35 cellular contexts compared by ENCODE assay signal in the genomic region with DNA sequence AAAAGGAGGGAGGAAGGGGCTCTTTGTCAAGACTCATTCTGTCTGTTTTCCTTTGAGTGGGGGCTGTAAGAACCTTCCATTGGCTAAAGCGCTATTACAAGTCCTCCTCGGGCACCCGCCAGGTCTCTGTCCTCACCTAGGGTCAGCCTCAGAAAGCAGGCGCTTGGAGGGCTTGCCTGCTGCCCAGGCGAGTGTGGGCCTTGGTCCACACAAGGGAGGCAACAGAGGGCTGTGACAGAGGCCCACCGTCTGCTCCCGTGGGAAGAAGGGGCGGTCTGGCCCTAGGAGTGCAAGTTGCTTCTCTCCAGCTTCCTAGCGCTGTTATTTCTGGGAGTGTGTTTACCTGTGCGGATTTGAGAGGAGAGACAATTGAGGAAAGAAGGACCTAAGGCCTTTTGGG. TPM values are rescaled to one million over a fixed set of nuclear protein-coding genes. Genes with fewer than 3 reads are reported as not detected.
"Had no signal": no experiment of that assay in that cellular context is flagged by ENCODE, and none has a peak within 500 bp of the region (broad histone marks: within the 10 kb centered on the region; RNA-seq: fewer than 3 reads in every experiment).

No MANE protein-coding gene starts in this region.

- H3K4me3 Mint-ChIP-seq: activated CD4-positive, alpha-beta memory T cell treated with anti-CD3 and anti-CD28 coated beads for 36 hours; activated CD4-positive, alpha-beta T cell treated with anti-CD3 and anti-CD28 coated beads for 36 hours; activated CD8-positive, alpha-beta memory T cell treated with anti-CD3 and anti-CD28 coated beads, Interleukin-2, amount 10 ng/mL, durations not matched to agents 7 days and 5 days; activated naive CD4-positive, alpha-beta T cell treated with anti-CD3 and anti-CD28 coated beads, Interleukin-2, amount 10 ng/mL, durations not matched to agents 7 days and 5 days; activated naive CD8-positive, alpha-beta T cell; activated naive CD8-positive, alpha-beta T cell treated with anti-CD3 and anti-CD28 coated beads, Interleukin-2, amount 50 U/mL, for 24 hours; T-helper 2 cell treated with Interferon-gamma antibody and Interleukin-4, amounts not matched to agents 5 μg/mL and 100 μg/mL, for 36 hours; WTC11 had no signal

- FAIRE-seq: TTC549 had no signal

- H3K9me3 ChIP-seq: Peyer's patch, SJCRH30 had no signal

- H3K4me1 Mint-ChIP-seq: activated CD8-positive, alpha-beta memory T cell treated with anti-CD3 and anti-CD28 coated beads, Interleukin-2, amount 10 ng/mL, durations not matched to agents 7 days and 5 days; activated naive CD4-positive, alpha-beta T cell treated with anti-CD3 and anti-CD28 coated beads, Interleukin-2, amount 10 ng/mL, durations not matched to agents 7 days and 5 days; WTC11 had no signal

- DNase-seq: activated CD4-positive, alpha-beta memory T cell treated with anti-CD3 and anti-CD28 coated beads for 36 hours; activated CD4-positive, alpha-beta T cell treated with anti-CD3 and anti-CD28 coated beads for 36 hours; activated CD4-positive, alpha-beta T cell treated with anti-CD3 and anti-CD28 coated beads, Interleukin-2, amount 50 U/mL, for 1 hour; activated CD8-positive, alpha-beta memory T cell treated with anti-CD3 and anti-CD28 coated beads for 24 hours; activated CD8-positive, alpha-beta memory T cell treated with anti-CD3 and anti-CD28 coated beads, Interleukin-2, amount 10 ng/mL, durations not matched to agents 7 days and 5 days; activated CD8-positive, alpha-beta memory T cell treated with anti-CD3 and anti-CD28 coated beads, Interleukin-2, amount 50 U/mL, for 48 hours; activated effector memory CD4-positive, alpha-beta T cell treated with Interleukin-2 at 50 U/mL for 16 hours; activated naive CD4-positive, alpha-beta T cell treated with anti-CD3 and anti-CD28 coated beads, Interleukin-2, amount 10 ng/mL, durations not matched to agents 7 days and 5 days; activated naive CD8-positive, alpha-beta T cell treated with anti-CD3 and anti-CD28 coated beads, Interleukin-2, amount 50 U/mL, for 24 hours; activated T-cell treated with anti-CD3 and anti-CD28 coated beads, Interleukin-2, amount 50 U/mL, for 48 hours; brain microvascular endothelial cell; MM.1S; MV-4-11; NCI-H1092; NCI-H1436 treated with DMSO at 0.1 percent for 48 hours; NCI-H1694 treated with DMSO at 0.1 percent for 48 hours; NCI-H2029; NCI-H345; NCI-H524 treated with DMSO at 0.1 percent for 48 hours; NK-92 treated with Interleukin-12 subunit alpha and Interleukin-12 subunit beta, amount 100 ng/mL, for 24 hours; PC-3; Peyer's patch; RPMI8226; SHP77; SJCRH30 had no signal

- H3K4me3 ChIP-seq: Peyer's patch, SJCRH30, SK-N-MC had no signal

- H3K27ac Mint-ChIP-seq: activated CD4-positive, alpha-beta memory T cell treated with anti-CD3 and anti-CD28 coated beads for 36 hours; activated CD4-positive, alpha-beta T cell treated with anti-CD3 and anti-CD28 coated beads for 36 hours; activated CD8-positive, alpha-beta memory T cell treated with anti-CD3 and anti-CD28 coated beads, Interleukin-2, amount 10 ng/mL, durations not matched to agents 7 days and 5 days; activated naive CD4-positive, alpha-beta T cell treated with anti-CD3 and anti-CD28 coated beads, Interleukin-2, amount 10 ng/mL, durations not matched to agents 7 days and 5 days; activated naive CD8-positive, alpha-beta T cell; activated naive CD8-positive, alpha-beta T cell treated with anti-CD3 and anti-CD28 coated beads, Interleukin-2, amount 50 U/mL, for 24 hours; T-helper 2 cell treated with Interferon-gamma antibody and Interleukin-4, amounts not matched to agents 5 μg/mL and 100 μg/mL, for 36 hours; WTC11 had no signal

- H3K27me3 ChIP-seq: Peyer's patch had no signal

- H3K36me3 ChIP-seq: brain microvascular endothelial cell, Peyer's patch, SJCRH30 had no signal

- H3K27ac ChIP-seq: brain microvascular endothelial cell, KMS-11, Peyer's patch, SJCRH30, SK-N-MC had no signal

- H3K9me3 Mint-ChIP-seq: activated CD4-positive, alpha-beta memory T cell treated with anti-CD3 and anti-CD28 coated beads for 36 hours; activated naive CD4-positive, alpha-beta T cell treated with anti-CD3 and anti-CD28 coated beads, Interleukin-2, amount 10 ng/mL, durations not matched to agents 7 days and 5 days; activated naive CD8-positive, alpha-beta T cell treated with anti-CD3 and anti-CD28 coated beads, Interleukin-2, amount 50 U/mL, for 24 hours; T-helper 2 cell treated with Interferon-gamma antibody and Interleukin-4, amounts not matched to agents 5 μg/mL and 100 μg/mL, for 36 hours; WTC11 had no signal

- H3K4me1 ChIP-seq: Peyer's patch had no signal

- H3K9ac ChIP-seq: KMS-11 had no signal

- H3K4me2 ChIP-seq: KMS-11 had no signal

- H3K27me3 Mint-ChIP-seq: activated CD4-positive, alpha-beta T cell treated with anti-CD3 and anti-CD28 coated beads for 36 hours; activated naive CD8-positive, alpha-beta T cell had no signal

- H3K36me3 Mint-ChIP-seq: activated CD4-positive, alpha-beta memory T cell treated with anti-CD3 and anti-CD28 coated beads for 36 hours; activated CD8-positive, alpha-beta memory T cell treated with anti-CD3 and anti-CD28 coated beads, Interleukin-2, amount 10 ng/mL, durations not matched to agents 7 days and 5 days; activated naive CD4-positive, alpha-beta T cell treated with anti-CD3 and anti-CD28 coated beads, Interleukin-2, amount 10 ng/mL, durations not matched to agents 7 days and 5 days; activated naive CD8-positive, alpha-beta T cell; WTC11 had no signal

RNA-seq across cellular contexts. Expression of a gene that starts 24.5 kb away (rescaled TPM):
- total RNA-seq: activated CD4-positive, alpha-beta memory T cell treated with anti-CD3 and anti-CD28 coated beads for 36 hours; activated CD4-positive, alpha-beta T cell treated with anti-CD3 and anti-CD28 coated beads for 36 hours; aorta; LHCN-M2; NCI-H460; PC-3; SJCRH30; T-helper 1 cell treated with Interleukin-12 subunit alpha and Interleukin-12 subunit beta and Interleukin-4 antibody, amounts not matched to agents 30 ng/mL and 1 ng/mL, for 36 hours; WTC11 had no signal
- polyA plus RNA-seq: aorta had no signal
